25 cellular contexts compared by ENCODE assay signal in the genomic region with DNA sequence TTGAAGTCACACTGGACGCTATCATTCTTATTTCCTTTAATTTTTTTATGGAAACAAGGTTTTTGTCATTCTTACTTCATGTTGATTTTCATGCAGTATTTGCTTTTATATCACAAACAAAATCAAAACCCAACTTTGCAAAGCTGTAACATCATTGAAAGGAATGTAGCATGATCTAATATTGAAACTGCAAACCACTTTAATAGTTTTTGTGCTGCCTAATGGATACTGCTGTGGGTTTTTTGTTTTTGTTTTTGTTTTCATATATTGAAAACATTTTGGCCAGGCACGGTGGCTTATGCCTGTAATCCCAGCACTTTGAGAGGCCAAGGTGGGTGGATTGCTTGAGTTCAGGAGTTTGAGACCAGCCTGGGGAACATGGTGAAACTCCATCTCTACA.
DNase-seq lines count a peak whose midpoint lies in the region; ATAC-seq lines count a peak whose summit lies in the region.
"Had no signal": no experiment of that assay in that cellular context is flagged by ENCODE, and none has a peak within 500 bp of the region (broad histone marks: within the 10 kb centered on the region; RNA-seq: fewer than 3 reads in every experiment).

No MANE protein-coding gene starts in this region.

- no peak overlapping the region for H3K27ac ChIP-seq in substantia nigra (ENCODE audit: low read depth, low read length, poor library complexity, severe bottlenecking)
- H3K27ac ChIP-seq: brain microvascular endothelial cell, left ventricle myocardium inferior, neutrophil, PC-9, suprapubic skin had no signal

- peak overlapping the region; percentile 65 for H3K4me3 ChIP-seq in endocrine pancreas (ENCODE audit: control insufficient read depth, insufficient read depth, low read length)
- H3K4me3 ChIP-seq: dorsolateral prefrontal cortex, left ventricle myocardium inferior, PC-9, suprapubic skin had no signal

- DNase-seq in NCI-H774 (lab: John Stamatoyannopoulos, UW) (no peak), islet precursor cell (no peak), UCSD-AML1 (lab: John Stamatoyannopoulos, UW; ENCODE audit: unreplicated experiment) (no peak), substantia nigra (lab: John Stamatoyannopoulos, UW) (no peak)
- DNase-seq: activated CD4-positive, alpha-beta T cell treated with anti-CD3 and anti-CD28 coated beads, Interleukin-2, amount 10 ng/mL, durations not matched to agents 24 days and 14 days; activated naive CD4-positive, alpha-beta T cell treated with Interleukin-2 at 50 U/mL for 16 hours; activated T-cell treated with anti-CD3 and anti-CD28 coated beads, Interleukin-2, amount 50 U/mL, for 4 hours; brain microvascular endothelial cell; C1 segment of cervical spinal cord; Caco-2; dorsolateral prefrontal cortex; left ventricle myocardium inferior; mesendoderm; NCI-H1694 treated with DMSO at 0.1 percent for 48 hours; NCI-H2171 treated with DMSO at 0.1 percent for 48 hours; NCI-H524 treated with DMSO at 0.1 percent for 48 hours; PC-9; stimulated activated naive B cell treated with anti-CD40 and anti-IgM and Interleukin-4, amounts not matched to agents 10 μg/mL and 1 μg/mL and 100 μg/mL, for 72 hours had no signal

- ATAC-seq in GM18867 (IDR thresholded peaks at IDR 0.05; ENCODE audit: unreplicated experiment) = peak; percentile 54
- ATAC-seq in GM21381 (IDR thresholded peaks at IDR 0.05; ENCODE audit: unreplicated experiment) = peak; percentile 73
- ATAC-seq in HG02973 (IDR thresholded peaks at IDR 0.05; ENCODE audit: unreplicated experiment) = peak; percentile 71
- ATAC-seq: activated T-cell treated with anti-CD3 and anti-CD28 coated beads, Interleukin-2, amount 50 U/mL, for 4 hours; Right ventricle myocardium inferior; stimulated activated naive B cell treated with anti-CD40 and anti-IgM and Interleukin-4, amounts not matched to agents 10 μg/mL and 1 μg/mL and 100 μg/mL, for 72 hours had no signal

- H3K9ac ChIP-seq in endocrine pancreas (ENCODE audit: control insufficient read depth, insufficient read depth, low read length) = no peak overlapping the region

- peaks cover 36% of the 10 kb centered on the region for H3K4me1 ChIP-seq in endocrine pancreas (ENCODE audit: control insufficient read depth, insufficient read depth, low read length)
- H3K4me1 ChIP-seq: left ventricle myocardium inferior, suprapubic skin had no signal

- H3K27me3 ChIP-seq in endocrine pancreas (ENCODE audit: control insufficient read depth, insufficient read depth, low read length) = no peaks in the 10 kb centered on the region
- H3K27me3 ChIP-seq: brain microvascular endothelial cell, dorsolateral prefrontal cortex, neutrophil, suprapubic skin had no signal

- no peaks in the 10 kb centered on the region for H3K36me3 ChIP-seq in endocrine pancreas (ENCODE audit: control insufficient read depth, insufficient read depth, low read length)
- H3K36me3 ChIP-seq: brain microvascular endothelial cell, left ventricle myocardium inferior, neutrophil, suprapubic skin had no signal

- no peaks in the 10 kb centered on the region for H3K9me3 ChIP-seq in endocrine pancreas (ENCODE audit: control insufficient read depth, low read length)
- H3K9me3 ChIP-seq: Caco-2, left ventricle myocardium inferior, neutrophil, suprapubic skin had no signal
